Comparison of ENCODE assay signal across 8 cellular contexts in genomic region chr10:88880287-88881094, GRCh38. TPM values are rescaled to one million over a fixed set of nuclear protein-coding genes. Genes with fewer than 3 reads are reported as not detected.
DNase-seq lines count a peak whose midpoint lies in the region; ATAC-seq and TF ChIP-seq lines count a peak whose summit lies in the region.

No MANE protein-coding gene starts in this region.

- H3K27me3 ChIP-seq in DND-41 (ENCODE audit: insufficient read depth, low read length, poor library complexity) (no peaks in the 10 kb centered on the region), SJCRH30 (peaks cover 3% of the 10 kb centered on the region; the same call in 1 of the 2 replicates), gastroesophageal sphincter (no peaks in the 10 kb centered on the region)

- peak overlapping the region; percentile 97 for H3K27ac Mint-ChIP-seq in activated naive CD4-positive, alpha-beta T cell treated with anti-CD3 and anti-CD28 coated beads for 36 hours

- H3K4me3 Mint-ChIP-seq in activated naive CD4-positive, alpha-beta T cell treated with anti-CD3 and anti-CD28 coated beads for 36 hours, result peak overlapping the region; percentile 95

- no peak for TF ChIP-seq EP300 in gastroesophageal sphincter (IDR thresholded peaks at IDR 0.05)

- peaks cover 12% of the 10 kb centered on the region; the same call in 1 of the 2 replicates for H4K20me1 ChIP-seq in DND-41 (ENCODE audit: insufficient read depth, low read length)

- intact Hi-C loops in activated naive CD4-positive, alpha-beta T cell treated with anti-CD3 and anti-CD28 coated beads for 36 hours (cut with micrococcal nuclease), result loop anchor here (1.0 to 10.0 kb wide), 10 partner anchors 17 to 1018 kb away; partner anchors contain the start of genes IFIT5, KLLN and PTEN

- peak; percentile 62 to 84 for TF ChIP-seq POLR2A in gastroesophageal sphincter (IDR thresholded peaks at IDR 0.05)

- no peaks in the 10 kb centered on the region for H3K27me3 Mint-ChIP-seq in activated naive CD4-positive, alpha-beta T cell treated with anti-CD3 and anti-CD28 coated beads for 36 hours (ENCODE audit: low read depth)

- ATAC-seq in DND-41 (ENCODE audit: insufficient read depth, low read depth) (peak; percentile 71), GM21515 (IDR thresholded peaks at IDR 0.05; ENCODE audit: unreplicated experiment) (peak; percentile 66), gastroesophageal sphincter (peak; percentile 92)

- no peaks in the 10 kb centered on the region for H3K9me3 Mint-ChIP-seq in activated naive CD4-positive, alpha-beta T cell treated with anti-CD3 and anti-CD28 coated beads for 36 hours

- H3K36me3 ChIP-seq in DND-41 (ENCODE audit: insufficient read depth, low read length) (peaks cover 31% of the 10 kb centered on the region), SJCRH30 (no peaks in the 10 kb centered on the region), gastroesophageal sphincter (no peaks in the 10 kb centered on the region)

- H2AFZ ChIP-seq in DND-41 (ENCODE audit: low read depth, low read length), result peak overlapping the region; percentile 91

- CTCF ChIA-PET in activated naive CD4-positive, alpha-beta T cell treated with anti-CD3 and anti-CD28 coated beads for 36 hours (lab: Charles Lee), result interaction anchor here (0.7 to 5.2 kb wide), 7 partner anchors 16 to 53 kb away, joined by 3 to 37 read pairs (median 4); no protein-coding TSS in a partner anchor

- no peaks in the 10 kb centered on the region for H3K9me3 ChIP-seq in DND-41 (ENCODE audit: insufficient read depth, low read length, severe bottlenecking)
- no peaks in the 10 kb centered on the region for H3K9me3 ChIP-seq in SJCRH30 (replicated peaks)
- no peaks in the 10 kb centered on the region for H3K9me3 ChIP-seq in gastroesophageal sphincter

- H3K27ac ChIP-seq in DND-41 (ENCODE audit: low read length) (peak overlapping the region; percentile 96), SJCRH30 (peak overlapping the region; percentile 53), gastroesophageal sphincter (peak overlapping the region; percentile 52 to 95 (median 90))

- DNase-seq in DND-41 (peak; percentile 66), HuH-7 (ENCODE audit: low spot score) (peak; percentile 58), SJCRH30 (peak; percentile 47 to 62), nucleus accumbens (lab: John Stamatoyannopoulos, UW) (peak in 53 of 56 donors; percentile 26 to 86 (median 68)), superior temporal gyrus (ENCODE audit: extremely low spot score) (peak; percentile 65)
- peak; percentile 82 for DNase-seq in activated naive CD4-positive, alpha-beta T cell treated with anti-CD3 and anti-CD28 coated beads for 36 hours

- H3K4me1 Mint-ChIP-seq in activated naive CD4-positive, alpha-beta T cell treated with anti-CD3 and anti-CD28 coated beads for 36 hours (ENCODE audit: low read depth), result peaks cover 58% of the 10 kb centered on the region

- H3K79me2 ChIP-seq in DND-41 (ENCODE audit: insufficient read depth, low read length), result peaks cover 54% of the 10 kb centered on the region

- peaks cover 5% of the 10 kb centered on the region for H3K36me3 Mint-ChIP-seq in activated naive CD4-positive, alpha-beta T cell treated with anti-CD3 and anti-CD28 coated beads for 36 hours (ENCODE audit: low read depth)

- WGBS in gastroesophageal sphincter (ENCODE audit: low coverage in 1 of 2), 2 donors, result 0% methylated on average over 2 to 4 of the region's 84 CpGs

- peak; percentile 44 for TF ChIP-seq CTCF in DND-41 (IDR thresholded peaks at IDR 0.05; ENCODE audit: borderline replicate concordance, extremely low read depth, low read length, poor library complexity, severe bottlenecking)
- TF ChIP-seq CTCF in gastroesophageal sphincter (IDR thresholded peaks at IDR 0.05), result peak in 2 of 4 experiments; percentile 1 to 52

- peak overlapping the region; percentile 90 for H3K9ac ChIP-seq in DND-41 (ENCODE audit: low read depth, low read length)

- H3K4me1 ChIP-seq in DND-41 (ENCODE audit: insufficient read depth, low read length) (peaks cover 75% of the 10 kb centered on the region), SJCRH30 (peaks cover 8% of the 10 kb centered on the region), gastroesophageal sphincter (peaks cover 0 to 48% (median 0%) of the 10 kb centered on the region in 3 donors)

- peak overlapping the region; percentile 70 for H3K4me2 ChIP-seq in DND-41 (ENCODE audit: insufficient read depth, low read length)

- H3K4me3 ChIP-seq in DND-41 (ENCODE audit: low read depth in 1 of 2, low read length in 2 of 2) (peak overlapping the region; percentile 76 to 85), SJCRH30 (peak overlapping the region; percentile 79), gastroesophageal sphincter (peak overlapping the region; percentile 60 to 82)

RNA-seq across cellular contexts. Expression of gene STAMBPL1, which starts 0.4 kb away (rescaled TPM):
- 4.6 and 4.7 TPM in 2 replicates for total RNA-seq in SJCRH30 (2014; rRNA removed; shearing (Covaris generic))
- 10 to 100 TPM; 23.2 to 23.6 TPM for total RNA-seq in activated naive CD4-positive, alpha-beta T cell treated with anti-CD3 and anti-CD28 coated beads for 36 hours
- total RNA-seq in gastroesophageal sphincter, result 10 to 100 TPM; 14.4 to 26.3 (median 22.3) TPM

RNA-seq across cellular contexts. Expression of gene ANKRD22, which starts 28.8 kb away (rescaled TPM):
- not detected in 2 replicates for total RNA-seq in SJCRH30 (2014; rRNA removed; shearing (Covaris generic))
- under 1 TPM in 1 of 2 experiments, not detected in 1; 0.12 TPM for total RNA-seq in activated naive CD4-positive, alpha-beta T cell treated with anti-CD3 and anti-CD28 coated beads for 36 hours
- under 1 TPM in 1 of 4 donors, not detected in 3; 0.96 TPM for total RNA-seq in gastroesophageal sphincter

Comparison
In these comparisons a context has a peak if more than half of its experiments do, and no peak if none do; other contexts are left out.
1. Peak in every context shown above with its lines: DNase-seq, ATAC-seq, H3K4me3 ChIP-seq and H3K27ac ChIP-seq.